ENCODE assay signal across 1 cellular context in the genomic region with DNA sequence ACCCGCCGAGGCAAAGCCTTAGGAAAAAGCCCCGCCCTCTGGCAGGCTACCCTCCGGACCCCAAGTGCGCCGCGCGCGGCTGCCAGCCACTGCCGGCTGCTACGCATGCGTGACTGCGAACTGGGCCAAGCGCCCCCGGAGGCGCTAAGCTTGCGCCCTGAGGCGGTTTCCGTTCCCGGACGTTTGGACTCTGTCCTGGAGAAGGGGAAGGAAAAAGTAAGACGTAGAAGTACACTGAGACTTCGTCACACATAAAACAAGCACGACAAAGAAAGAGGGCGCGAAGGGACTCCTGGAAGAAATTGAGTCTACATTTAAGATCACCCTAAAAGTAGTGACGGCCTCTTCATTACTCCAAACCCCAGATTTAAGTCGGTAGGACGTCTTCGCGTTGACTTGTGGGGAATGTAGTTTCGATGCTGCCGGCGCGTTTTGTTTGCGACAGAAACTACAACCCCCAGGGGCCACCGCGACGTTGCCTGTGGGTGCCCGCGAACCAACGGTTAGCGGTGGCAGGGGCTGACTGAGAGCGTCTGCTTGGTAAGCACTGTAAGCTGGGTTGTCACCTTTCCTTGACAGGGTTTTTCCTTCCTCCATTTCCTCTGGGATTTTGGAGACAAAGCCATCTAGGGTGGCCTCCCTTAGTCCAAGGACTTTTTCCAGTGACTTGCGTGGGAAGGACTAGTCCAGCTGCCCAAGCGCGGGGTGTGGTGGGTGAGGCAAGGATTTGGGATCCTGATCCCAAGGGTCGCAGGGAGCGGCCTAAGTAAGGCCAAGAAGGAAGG.
A peak's percentile ranks its signal among the peaks of the same experiment; 100 is the strongest.
TF ChIP-seq lines count a peak whose summit lies in the region.

A gene (plus strand): TSS at position 472 of the 785 bp plus-strand sequence. CDS start 49,715 bp downstream, outside the sequence.

TF ChIP-seq in K562, 482 proteins besides CTCF, POLR2A, EP300 and RAD21 (continued from another document and continues in another):
- TF ChIP-seq, protein P1, sequence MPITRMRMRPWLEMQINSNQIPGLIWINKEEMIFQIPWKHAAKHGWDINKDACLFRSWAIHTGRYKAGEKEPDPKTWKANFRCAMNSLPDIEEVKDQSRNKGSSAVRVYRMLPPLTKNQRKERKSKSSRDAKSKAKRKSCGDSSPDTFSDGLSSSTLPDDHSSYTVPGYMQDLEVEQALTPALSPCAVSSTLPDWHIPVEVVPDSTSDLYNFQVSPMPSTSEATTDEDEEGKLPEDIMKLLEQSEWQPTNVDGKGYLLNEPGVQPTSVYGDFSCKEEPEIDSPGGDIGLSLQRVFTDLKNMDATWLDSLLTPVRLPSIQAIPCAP (CRISPR knock-in tag; IDR thresholded peaks at IDR 0.05; ENCODE audit: borderline replicate concordance), result no peak
- no peak for TF ChIP-seq HDGF (IDR thresholded peaks at IDR 0.05)
- 0 out of 2 replicates have a peak, but pooled peaks have one; percentile 24 for TF ChIP-seq PHF21A (IDR thresholded peaks at IDR 0.05; ENCODE audit: borderline replicate concordance, low read depth)
- peak; percentile 99 for TF ChIP-seq CREM (IDR thresholded peaks at IDR 0.05; ENCODE audit: low read depth)
- 0 out of 2 replicates have a peak, but pooled peaks have one; percentile 24 for TF ChIP-seq DDX20 (tag; IDR thresholded peaks at IDR 0.05; ENCODE audit: low read depth)
- peak; percentile 41 for TF ChIP-seq TAF1 (IDR thresholded peaks at IDR 0.05; ENCODE audit: control insufficient read depth, extremely low read depth, insufficient read depth, low read length, severe bottlenecking)
- no peak for TF ChIP-seq PPARD (CRISPR knock-in tag; IDR thresholded peaks at IDR 0.05)
- TF ChIP-seq, protein P2, sequence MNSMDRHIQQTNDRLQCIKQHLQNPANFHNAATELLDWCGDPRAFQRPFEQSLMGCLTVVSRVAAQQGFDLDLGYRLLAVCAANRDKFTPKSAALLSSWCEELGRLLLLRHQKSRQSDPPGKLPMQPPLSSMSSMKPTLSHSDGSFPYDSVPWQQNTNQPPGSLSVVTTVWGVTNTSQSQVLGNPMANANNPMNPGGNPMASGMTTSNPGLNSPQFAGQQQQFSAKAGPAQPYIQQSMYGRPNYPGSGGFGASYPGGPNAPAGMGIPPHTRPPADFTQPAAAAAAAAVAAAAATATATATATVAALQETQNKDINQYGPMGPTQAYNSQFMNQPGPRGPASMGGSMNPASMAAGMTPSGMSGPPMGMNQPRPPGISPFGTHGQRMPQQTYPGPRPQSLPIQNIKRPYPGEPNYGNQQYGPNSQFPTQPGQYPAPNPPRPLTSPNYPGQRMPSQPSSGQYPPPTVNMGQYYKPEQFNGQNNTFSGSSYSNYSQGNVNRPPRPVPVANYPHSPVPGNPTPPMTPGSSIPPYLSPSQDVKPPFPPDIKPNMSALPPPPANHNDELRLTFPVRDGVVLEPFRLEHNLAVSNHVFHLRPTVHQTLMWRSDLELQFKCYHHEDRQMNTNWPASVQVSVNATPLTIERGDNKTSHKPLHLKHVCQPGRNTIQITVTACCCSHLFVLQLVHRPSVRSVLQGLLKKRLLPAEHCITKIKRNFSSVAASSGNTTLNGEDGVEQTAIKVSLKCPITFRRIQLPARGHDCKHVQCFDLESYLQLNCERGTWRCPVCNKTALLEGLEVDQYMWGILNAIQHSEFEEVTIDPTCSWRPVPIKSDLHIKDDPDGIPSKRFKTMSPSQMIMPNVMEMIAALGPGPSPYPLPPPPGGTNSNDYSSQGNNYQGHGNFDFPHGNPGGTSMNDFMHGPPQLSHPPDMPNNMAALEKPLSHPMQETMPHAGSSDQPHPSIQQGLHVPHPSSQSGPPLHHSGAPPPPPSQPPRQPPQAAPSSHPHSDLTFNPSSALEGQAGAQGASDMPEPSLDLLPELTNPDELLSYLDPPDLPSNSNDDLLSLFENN (IDR thresholded peaks at IDR 0.05; ENCODE audit: low read depth in 2 of 2, low read length in 2 of 2), result 0 out of 4 replicates have a peak, but pooled peaks of 1 of the 2 experiments have one; percentile 31
- no peak for TF ChIP-seq ZNF23 (CRISPR knock-in tag; IDR thresholded peaks at IDR 0.05)
- TF ChIP-seq NR1H2 (CRISPR knock-in tag; IDR thresholded peaks at IDR 0.05), result no peak
- TF ChIP-seq GATAD2B (IDR thresholded peaks at IDR 0.05; ENCODE audit: borderline replicate concordance), result peak; percentile 33; the same call in 1 of the 2 replicates
- no peak for TF ChIP-seq KLF13 (tag; IDR thresholded peaks at IDR 0.05; ENCODE audit: borderline replicate concordance, low read depth)
- TF ChIP-seq SP1 (CRISPR knock-in tag; IDR thresholded peaks at IDR 0.05), result no peak; the same call in none of the 2 replicates
- no peak for TF ChIP-seq ZNF124 (CRISPR knock-in tag; IDR thresholded peaks at IDR 0.05)
- TF ChIP-seq RB1 (IDR thresholded peaks at IDR 0.05; ENCODE audit: low read depth), result peak; percentile 8; the same call in 1 of the 2 replicates
- TF ChIP-seq NR4A1 (CRISPR knock-in tag; IDR thresholded peaks at IDR 0.05), result peak; percentile 5; the same call in 1 of the 2 replicates
- TF ChIP-seq NR4A1 (tag; IDR thresholded peaks at IDR 0.05), result 0 out of 2 replicates have a peak, but pooled peaks have one; percentile 35
- peak in 1 of 2 experiments; percentile 93; a peak in 2 of 4 replicates for TF ChIP-seq ARNT (IDR thresholded peaks at IDR 0.05)
- TF ChIP-seq PCBP2 (IDR thresholded peaks at IDR 0.05; ENCODE audit: low read depth, low read length, poor library complexity, severe bottlenecking), result no peak
- no peak for TF ChIP-seq GABPB2 (CRISPR knock-in tag; conservative IDR thresholded peaks at IDR 0.05)
- no peak; the same call in 1 of the 2 replicates for TF ChIP-seq LEF1 (IDR thresholded peaks at IDR 0.05)
- no peak for TF ChIP-seq ETS2 (tag; IDR thresholded peaks at IDR 0.05; ENCODE audit: borderline replicate concordance, poor library complexity, severe bottlenecking)
- TF ChIP-seq CCAR2 (IDR thresholded peaks at IDR 0.05; ENCODE audit: low read depth, low read length), result no peak
- TF ChIP-seq ATF7 (IDR thresholded peaks at IDR 0.05), result peak; percentile 76
- TF ChIP-seq, protein P3, sequence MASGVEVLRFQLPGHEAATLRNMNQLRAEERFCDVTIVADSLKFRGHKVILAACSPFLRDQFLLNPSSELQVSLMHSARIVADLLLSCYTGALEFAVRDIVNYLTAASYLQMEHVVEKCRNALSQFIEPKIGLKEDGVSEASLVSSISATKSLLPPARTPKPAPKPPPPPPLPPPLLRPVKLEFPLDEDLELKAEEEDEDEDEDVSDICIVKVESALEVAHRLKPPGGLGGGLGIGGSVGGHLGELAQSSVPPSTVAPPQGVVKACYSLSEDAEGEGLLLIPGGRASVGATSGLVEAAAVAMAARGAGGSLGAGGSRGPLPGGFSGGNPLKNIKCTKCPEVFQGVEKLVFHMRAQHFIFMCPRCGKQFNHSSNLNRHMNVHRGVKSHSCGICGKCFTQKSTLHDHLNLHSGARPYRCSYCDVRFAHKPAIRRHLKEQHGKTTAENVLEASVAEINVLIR (CRISPR knock-in tag; IDR thresholded peaks at IDR 0.05), result peak; percentile 94
- 0 out of 2 replicates have a peak, but pooled peaks have one; percentile 13 for TF ChIP-seq ZNF830 (CRISPR knock-in tag; IDR thresholded peaks at IDR 0.05)
- TF ChIP-seq DMBX1 (CRISPR knock-in tag; IDR thresholded peaks at IDR 0.05; ENCODE audit: borderline replicate concordance), result 0 out of 2 replicates have a peak, but pooled peaks have one; percentile 19
- TF ChIP-seq PHB2 (IDR thresholded peaks at IDR 0.05; ENCODE audit: low read depth), result no peak
- no peak for TF ChIP-seq RFX7 (CRISPR knock-in tag; IDR thresholded peaks at IDR 0.05)
- TF ChIP-seq, protein P4, sequence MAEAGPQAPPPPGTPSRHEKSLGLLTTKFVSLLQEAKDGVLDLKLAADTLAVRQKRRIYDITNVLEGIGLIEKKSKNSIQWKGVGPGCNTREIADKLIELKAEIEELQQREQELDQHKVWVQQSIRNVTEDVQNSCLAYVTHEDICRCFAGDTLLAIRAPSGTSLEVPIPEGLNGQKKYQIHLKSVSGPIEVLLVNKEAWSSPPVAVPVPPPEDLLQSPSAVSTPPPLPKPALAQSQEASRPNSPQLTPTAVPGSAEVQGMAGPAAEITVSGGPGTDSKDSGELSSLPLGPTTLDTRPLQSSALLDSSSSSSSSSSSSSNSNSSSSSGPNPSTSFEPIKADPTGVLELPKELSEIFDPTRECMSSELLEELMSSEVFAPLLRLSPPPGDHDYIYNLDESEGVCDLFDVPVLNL (CRISPR knock-in tag; IDR thresholded peaks at IDR 0.05; ENCODE audit: low read depth), result 0 out of 2 replicates have a peak, but pooled peaks have one; percentile 49
- TF ChIP-seq CSDE1 (IDR thresholded peaks at IDR 0.05), result peak in 1 of 2 experiments; percentile 72; a peak in 1 of 4 replicates
- peak; percentile 81; the same call in 1 of the 2 replicates for TF ChIP-seq KAT7 (CRISPR knock-in tag; IDR thresholded peaks at IDR 0.05; ENCODE audit: borderline replicate concordance)
- TF ChIP-seq, protein P5, sequence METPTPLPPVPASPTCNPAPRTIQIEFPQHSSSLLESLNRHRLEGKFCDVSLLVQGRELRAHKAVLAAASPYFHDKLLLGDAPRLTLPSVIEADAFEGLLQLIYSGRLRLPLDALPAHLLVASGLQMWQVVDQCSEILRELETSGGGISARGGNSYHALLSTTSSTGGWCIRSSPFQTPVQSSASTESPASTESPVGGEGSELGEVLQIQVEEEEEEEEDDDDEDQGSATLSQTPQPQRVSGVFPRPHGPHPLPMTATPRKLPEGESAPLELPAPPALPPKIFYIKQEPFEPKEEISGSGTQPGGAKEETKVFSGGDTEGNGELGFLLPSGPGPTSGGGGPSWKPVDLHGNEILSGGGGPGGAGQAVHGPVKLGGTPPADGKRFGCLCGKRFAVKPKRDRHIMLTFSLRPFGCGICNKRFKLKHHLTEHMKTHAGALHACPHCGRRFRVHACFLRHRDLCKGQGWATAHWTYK (CRISPR knock-in tag; IDR thresholded peaks at IDR 0.05), result no peak
- TF ChIP-seq, protein P6, sequence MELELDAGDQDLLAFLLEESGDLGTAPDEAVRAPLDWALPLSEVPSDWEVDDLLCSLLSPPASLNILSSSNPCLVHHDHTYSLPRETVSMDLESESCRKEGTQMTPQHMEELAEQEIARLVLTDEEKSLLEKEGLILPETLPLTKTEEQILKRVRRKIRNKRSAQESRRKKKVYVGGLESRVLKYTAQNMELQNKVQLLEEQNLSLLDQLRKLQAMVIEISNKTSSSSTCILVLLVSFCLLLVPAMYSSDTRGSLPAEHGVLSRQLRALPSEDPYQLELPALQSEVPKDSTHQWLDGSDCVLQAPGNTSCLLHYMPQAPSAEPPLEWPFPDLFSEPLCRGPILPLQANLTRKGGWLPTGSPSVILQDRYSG (tag; conservative IDR thresholded peaks at IDR 0.05; ENCODE audit: low read depth), result peak; percentile 56; the same call in 1 of the 2 replicates
- peak; percentile 51; the same call in 1 of the 2 replicates for TF ChIP-seq ZNF165 (CRISPR knock-in tag; IDR thresholded peaks at IDR 0.05; ENCODE audit: borderline replicate concordance)
- no peak; the same call in 1 of the 2 replicates for TF ChIP-seq NCOA6 (IDR thresholded peaks at IDR 0.05)
- no peak for TF ChIP-seq DNMT1 (IDR thresholded peaks at IDR 0.05)
- no peak for TF ChIP-seq CBFB (CRISPR knock-in tag; IDR thresholded peaks at IDR 0.05)
- TF ChIP-seq ZNF584 (CRISPR knock-in tag; IDR thresholded peaks at IDR 0.05; ENCODE audit: low read depth), result no peak
- no peak for TF ChIP-seq ZNF239 (CRISPR knock-in tag; IDR thresholded peaks at IDR 0.05)
- peak; percentile 99 for TF ChIP-seq MTA1 (IDR thresholded peaks at IDR 0.05; ENCODE audit: borderline replicate concordance)
- TF ChIP-seq MYBL2 (IDR thresholded peaks at IDR 0.05; ENCODE audit: low read depth), result peak; percentile 55
- TF ChIP-seq MYBL2 (CRISPR knock-in tag; IDR thresholded peaks at IDR 0.05; ENCODE audit: borderline replicate concordance), result no peak
- TF ChIP-seq, protein P7, sequence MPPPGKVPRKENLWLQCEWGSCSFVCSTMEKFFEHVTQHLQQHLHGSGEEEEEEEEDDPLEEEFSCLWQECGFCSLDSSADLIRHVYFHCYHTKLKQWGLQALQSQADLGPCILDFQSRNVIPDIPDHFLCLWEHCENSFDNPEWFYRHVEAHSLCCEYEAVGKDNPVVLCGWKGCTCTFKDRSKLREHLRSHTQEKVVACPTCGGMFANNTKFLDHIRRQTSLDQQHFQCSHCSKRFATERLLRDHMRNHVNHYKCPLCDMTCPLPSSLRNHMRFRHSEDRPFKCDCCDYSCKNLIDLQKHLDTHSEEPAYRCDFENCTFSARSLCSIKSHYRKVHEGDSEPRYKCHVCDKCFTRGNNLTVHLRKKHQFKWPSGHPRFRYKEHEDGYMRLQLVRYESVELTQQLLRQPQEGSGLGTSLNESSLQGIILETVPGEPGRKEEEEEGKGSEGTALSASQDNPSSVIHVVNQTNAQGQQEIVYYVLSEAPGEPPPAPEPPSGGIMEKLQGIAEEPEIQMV (tag; conservative IDR thresholded peaks at IDR 0.05; ENCODE audit: low read depth), result peak; percentile 82
- peak; percentile 97 to 98 for TF ChIP-seq NRF1 (conservative IDR thresholded peaks at IDR 0.05 in 1 of 2, IDR thresholded peaks at IDR 0.05 in 1 of 2)
- TF ChIP-seq BCL6 (CRISPR knock-in tag; IDR thresholded peaks at IDR 0.05), result no peak
- TF ChIP-seq, protein P8, sequence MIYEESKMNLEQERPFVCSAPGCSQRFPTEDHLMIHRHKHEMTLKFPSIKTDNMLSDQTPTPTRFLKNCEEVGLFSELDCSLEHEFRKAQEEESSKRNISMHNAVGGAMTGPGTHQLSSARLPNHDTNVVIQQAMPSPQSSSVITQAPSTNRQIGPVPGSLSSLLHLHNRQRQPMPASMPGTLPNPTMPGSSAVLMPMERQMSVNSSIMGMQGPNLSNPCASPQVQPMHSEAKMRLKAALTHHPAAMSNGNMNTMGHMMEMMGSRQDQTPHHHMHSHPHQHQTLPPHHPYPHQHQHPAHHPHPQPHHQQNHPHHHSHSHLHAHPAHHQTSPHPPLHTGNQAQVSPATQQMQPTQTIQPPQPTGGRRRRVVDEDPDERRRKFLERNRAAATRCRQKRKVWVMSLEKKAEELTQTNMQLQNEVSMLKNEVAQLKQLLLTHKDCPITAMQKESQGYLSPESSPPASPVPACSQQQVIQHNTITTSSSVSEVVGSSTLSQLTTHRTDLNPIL (CRISPR knock-in tag; IDR thresholded peaks at IDR 0.05), result no peak
- TF ChIP-seq MXI1 (IDR thresholded peaks at IDR 0.05; ENCODE audit: low read depth, low read length), result peak; percentile 27; the same call in 1 of the 2 replicates
- TF ChIP-seq, protein P9, sequence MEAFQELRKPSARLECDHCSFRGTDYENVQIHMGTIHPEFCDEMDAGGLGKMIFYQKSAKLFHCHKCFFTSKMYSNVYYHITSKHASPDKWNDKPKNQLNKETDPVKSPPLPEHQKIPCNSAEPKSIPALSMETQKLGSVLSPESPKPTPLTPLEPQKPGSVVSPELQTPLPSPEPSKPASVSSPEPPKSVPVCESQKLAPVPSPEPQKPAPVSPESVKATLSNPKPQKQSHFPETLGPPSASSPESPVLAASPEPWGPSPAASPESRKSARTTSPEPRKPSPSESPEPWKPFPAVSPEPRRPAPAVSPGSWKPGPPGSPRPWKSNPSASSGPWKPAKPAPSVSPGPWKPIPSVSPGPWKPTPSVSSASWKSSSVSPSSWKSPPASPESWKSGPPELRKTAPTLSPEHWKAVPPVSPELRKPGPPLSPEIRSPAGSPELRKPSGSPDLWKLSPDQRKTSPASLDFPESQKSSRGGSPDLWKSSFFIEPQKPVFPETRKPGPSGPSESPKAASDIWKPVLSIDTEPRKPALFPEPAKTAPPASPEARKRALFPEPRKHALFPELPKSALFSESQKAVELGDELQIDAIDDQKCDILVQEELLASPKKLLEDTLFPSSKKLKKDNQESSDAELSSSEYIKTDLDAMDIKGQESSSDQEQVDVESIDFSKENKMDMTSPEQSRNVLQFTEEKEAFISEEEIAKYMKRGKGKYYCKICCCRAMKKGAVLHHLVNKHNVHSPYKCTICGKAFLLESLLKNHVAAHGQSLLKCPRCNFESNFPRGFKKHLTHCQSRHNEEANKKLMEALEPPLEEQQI (IDR thresholded peaks at IDR 0.05), result 0 out of 2 replicates have a peak, but pooled peaks have one; percentile 14
- TF ChIP-seq C11orf30 (IDR thresholded peaks at IDR 0.05; ENCODE audit: low read depth), result peak; percentile 89
- TF ChIP-seq SLC30A9 (CRISPR knock-in tag; IDR thresholded peaks at IDR 0.05), result no peak
